ENCODE assay signal across 35 cellular contexts in the genomic region with DNA sequence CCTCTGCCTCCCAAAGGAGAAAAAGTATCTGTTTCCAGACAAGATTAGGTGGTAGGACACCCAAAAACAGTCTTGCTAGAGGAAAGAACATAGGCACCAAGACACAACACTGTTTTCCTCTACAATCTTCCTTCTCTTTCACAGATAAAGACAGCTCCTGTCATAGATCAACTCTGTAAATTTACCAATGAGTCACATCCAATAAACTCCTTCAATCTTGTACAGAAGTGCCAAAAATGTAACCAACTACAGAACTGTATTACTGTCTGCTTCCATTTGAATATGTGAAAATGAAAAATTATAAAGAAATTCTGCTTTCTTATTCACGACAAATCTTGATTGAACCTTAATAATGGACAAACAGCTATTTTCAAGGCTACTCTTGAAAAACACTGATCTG.
"Had no signal": no experiment of that assay in that cellular context is flagged by ENCODE, and none has a peak within 500 bp of the region (broad histone marks: within the 10 kb centered on the region; RNA-seq: fewer than 3 reads in every experiment).

No MANE protein-coding gene starts in this region.

- H3K4me2 ChIP-seq: KMS-11 had no signal

- H3K27me3 ChIP-seq: MG63 had no signal

- H3K9ac ChIP-seq: KMS-11 had no signal

- H3K27ac ChIP-seq: KMS-11 had no signal

- H3K4me3 ChIP-seq: MG63 had no signal

- H3K36me3 ChIP-seq: MG63 had no signal

- DNase-seq: Karpas-422, Kasumi-1, KBM-7, KG1, MG63, MM.1S, MV-4-11, NCI-H1048, NCI-H1092, NCI-H1092 treated with DMSO at 0.1 percent for 48 hours, NCI-H1105, NCI-H1105 treated with DMSO at 0.1 percent for 48 hours, NCI-H1417, NCI-H1417 treated with DMSO at 0.1 percent for 48 hours, NCI-H1436, NCI-H1436 treated with DMSO at 0.1 percent for 48 hours, NCI-H146, NCI-H1694, NCI-H1694 treated with DMSO at 0.1 percent for 48 hours, NCI-H187, NCI-H187 treated with DMSO at 0.1 percent for 48 hours, NCI-H1930, NCI-H2029, NCI-H2029 treated with DMSO at 0.1 percent for 48 hours, NCI-H2081, NCI-H2081 treated with DMSO at 0.1 percent for 48 hours, NCI-H2107, NCI-H2171 treated with DMSO at 0.1 percent for 48 hours, NCI-H2227 treated with DMSO at 0.1 percent for 48 hours, NCI-H226, NCI-H345, NCI-H446, NCI-H446 treated with DMSO at 0.1 percent for 48 hours, NCI-H510A had no signal

- H3K9me3 ChIP-seq: MG63 had no signal
